ENCODE assay signal across 1 cellular context in the genomic region with DNA sequence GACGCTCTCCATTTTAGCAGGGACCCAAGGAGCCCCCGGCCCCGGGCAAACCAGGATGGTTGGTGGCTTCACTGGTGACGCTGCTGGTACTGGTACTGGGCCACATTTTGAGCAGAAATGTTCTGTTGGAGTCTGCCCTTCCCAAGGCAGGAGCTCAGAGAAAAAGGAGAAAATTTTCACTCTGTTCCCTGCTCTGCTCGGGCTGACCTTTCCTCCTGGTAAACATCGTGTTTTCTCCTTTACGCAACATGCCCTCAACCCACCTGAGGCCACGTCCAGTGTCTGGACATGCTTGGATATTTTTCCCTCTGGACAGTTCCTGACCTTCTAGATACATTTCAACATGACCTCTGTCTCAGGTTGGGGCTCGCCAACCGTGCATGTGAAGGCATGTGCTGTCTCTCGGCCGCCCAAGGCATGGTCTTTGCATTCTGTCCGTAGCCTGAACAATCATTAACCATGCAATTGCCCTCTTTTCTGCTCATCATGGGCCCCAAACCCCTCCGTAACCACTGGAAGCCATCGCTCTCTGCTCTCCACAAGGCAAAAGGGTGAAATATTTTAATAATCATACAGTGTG.
TF ChIP-seq lines count a peak whose summit lies in the region.

No MANE protein-coding gene starts in this region.

TF ChIP-seq in HepG2, 621 proteins besides CTCF, POLR2A, EP300 and RAD21 (continued from another document and continues in another):
- TF ChIP-seq NFAT5 (CRISPR knock-in tag; IDR thresholded peaks at IDR 0.05) (peak; percentile 97), ZFY (CRISPR knock-in tag; IDR thresholded peaks at IDR 0.05) (peak; percentile 72), KDM5B (CRISPR knock-in tag; IDR thresholded peaks at IDR 0.05; ENCODE audit: borderline replicate concordance) (peak; percentile 77; the same call in 1 of the 2 replicates), ZBTB4 (CRISPR knock-in tag; IDR thresholded peaks at IDR 0.05; ENCODE audit: borderline replicate concordance) (peak; percentile 100), U2AF2 (IDR thresholded peaks at IDR 0.05; ENCODE audit: low read depth, low read length) (no peak), TEF (CRISPR knock-in tag; IDR thresholded peaks at IDR 0.05) (peak; percentile 91; the same call in 1 of the 2 replicates), ATF7-NPFF (CRISPR knock-in tag; IDR thresholded peaks at IDR 0.05; ENCODE audit: low read depth) (peak; percentile 82; the same call in 1 of the 2 replicates), ZNF773 (CRISPR knock-in tag; IDR thresholded peaks at IDR 0.05; ENCODE audit: borderline replicate concordance) (no peak), ZFP36L2 (CRISPR knock-in tag; IDR thresholded peaks at IDR 0.05) (0 out of 2 replicates have a peak, but pooled peaks have one; percentile 21), BRD4 (CRISPR knock-in tag; IDR thresholded peaks at IDR 0.05) (peak; percentile 98), ZNF362 (CRISPR knock-in tag; IDR thresholded peaks at IDR 0.05; ENCODE audit: borderline replicate concordance) (peak; percentile 81; the same call in 1 of the 2 replicates), ZNF841 (CRISPR knock-in tag; IDR thresholded peaks at IDR 0.05; ENCODE audit: borderline replicate concordance) (peak; percentile 79; the same call in 1 of the 2 replicates), POGZ (CRISPR knock-in tag; IDR thresholded peaks at IDR 0.05) (peak; percentile 92), POLR2AphosphoS2 (IDR thresholded peaks at IDR 0.05; ENCODE audit: low read depth, low read length) (no peak), SOX5 (CRISPR knock-in tag; IDR thresholded peaks at IDR 0.05; ENCODE audit: borderline replicate concordance) (peak; percentile 94), ZNF710 (CRISPR knock-in tag; IDR thresholded peaks at IDR 0.05; ENCODE audit: borderline replicate concordance) (peak; percentile 98), CREB3 (CRISPR knock-in tag; IDR thresholded peaks at IDR 0.05) (peak; percentile 67; the same call in 1 of the 2 replicates), GABPA (IDR thresholded peaks at IDR 0.05; ENCODE audit: low read depth, low read length) (no peak), GABPA (CRISPR knock-in tag; IDR thresholded peaks at IDR 0.05; ENCODE audit: low read depth) (peak; percentile 53; the same call in 1 of the 2 replicates), CREB1 (IDR thresholded peaks at IDR 0.05) (peak; percentile 41), CREB1 (CRISPR knock-in tag; IDR thresholded peaks at IDR 0.05) (peak; percentile 86), ATF4 (CRISPR knock-in tag; IDR thresholded peaks at IDR 0.05) (peak in 1 of 2 experiments; percentile 91; a peak in 2 of 4 replicates), PCBP1 (IDR thresholded peaks at IDR 0.05; ENCODE audit: borderline replicate concordance, low read depth, low read length) (no peak), STAG1 (CRISPR knock-in tag; IDR thresholded peaks at IDR 0.05) (peak; percentile 69), KDM4B (CRISPR knock-in tag; IDR thresholded peaks at IDR 0.05) (peak; percentile 91), ZNF317 (CRISPR knock-in tag; IDR thresholded peaks at IDR 0.05) (peak; percentile 65), ZNF737 (CRISPR knock-in tag; IDR thresholded peaks at IDR 0.05; ENCODE audit: borderline replicate concordance) (no peak; the same call in 1 of the 2 replicates), U2AF1 (optimal IDR thresholded peaks at IDR 0.05; ENCODE audit: low read depth, low read length) (no peak), IRF2 (CRISPR knock-in tag; IDR thresholded peaks at IDR 0.05) (peak; percentile 98), ZNF598 (CRISPR knock-in tag; IDR thresholded peaks at IDR 0.05; ENCODE audit: borderline replicate concordance) (no peak), ZBTB8A (CRISPR knock-in tag; IDR thresholded peaks at IDR 0.05; ENCODE audit: borderline replicate concordance, low read depth) (0 out of 2 replicates have a peak, but pooled peaks have one; percentile 22), ZBTB1 (CRISPR knock-in tag; IDR thresholded peaks at IDR 0.05; ENCODE audit: borderline replicate concordance) (no peak; the same call in 1 of the 2 replicates), KLF13 (CRISPR knock-in tag; IDR thresholded peaks at IDR 0.05) (no peak), HNRNPUL1 (IDR thresholded peaks at IDR 0.05; ENCODE audit: low read depth, low read length) (peak; percentile 59; the same call in 1 of the 2 replicates), MZF1 (CRISPR knock-in tag; IDR thresholded peaks at IDR 0.05; ENCODE audit: borderline replicate concordance) (no peak), KLF6 (CRISPR knock-in tag; IDR thresholded peaks at IDR 0.05) (peak; percentile 93), ZNF441 (CRISPR knock-in tag; IDR thresholded peaks at IDR 0.05; ENCODE audit: borderline replicate concordance) (peak; percentile 88; the same call in 1 of the 2 replicates), HIVEP1 (CRISPR knock-in tag; IDR thresholded peaks at IDR 0.05) (peak; percentile 91), ZC3H4 (CRISPR knock-in tag; IDR thresholded peaks at IDR 0.05; ENCODE audit: borderline replicate concordance) (no peak), KMT2A (CRISPR knock-in tag; IDR thresholded peaks at IDR 0.05) (peak; percentile 64; the same call in 1 of the 2 replicates), FLYWCH1 (CRISPR knock-in tag; IDR thresholded peaks at IDR 0.05) (no peak), NCOA5 (CRISPR knock-in tag; IDR thresholded peaks at IDR 0.05) (no peak), RORA (CRISPR knock-in tag; IDR thresholded peaks at IDR 0.05) (no peak), FOXA1 (IDR thresholded peaks at IDR 0.05) (no peak), FOXA1 (CRISPR knock-in tag; IDR thresholded peaks at IDR 0.05) (peak; percentile 93), ONECUT2 (CRISPR knock-in tag; IDR thresholded peaks at IDR 0.05) (peak; percentile 75)
- TF ChIP-seq, protein P1, sequence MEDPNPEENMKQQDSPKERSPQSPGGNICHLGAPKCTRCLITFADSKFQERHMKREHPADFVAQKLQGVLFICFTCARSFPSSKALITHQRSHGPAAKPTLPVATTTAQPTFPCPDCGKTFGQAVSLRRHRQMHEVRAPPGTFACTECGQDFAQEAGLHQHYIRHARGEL (CRISPR knock-in tag; IDR thresholded peaks at IDR 0.05): no peak
